ENCODE assay signal across 8 cellular contexts in the genomic region with DNA sequence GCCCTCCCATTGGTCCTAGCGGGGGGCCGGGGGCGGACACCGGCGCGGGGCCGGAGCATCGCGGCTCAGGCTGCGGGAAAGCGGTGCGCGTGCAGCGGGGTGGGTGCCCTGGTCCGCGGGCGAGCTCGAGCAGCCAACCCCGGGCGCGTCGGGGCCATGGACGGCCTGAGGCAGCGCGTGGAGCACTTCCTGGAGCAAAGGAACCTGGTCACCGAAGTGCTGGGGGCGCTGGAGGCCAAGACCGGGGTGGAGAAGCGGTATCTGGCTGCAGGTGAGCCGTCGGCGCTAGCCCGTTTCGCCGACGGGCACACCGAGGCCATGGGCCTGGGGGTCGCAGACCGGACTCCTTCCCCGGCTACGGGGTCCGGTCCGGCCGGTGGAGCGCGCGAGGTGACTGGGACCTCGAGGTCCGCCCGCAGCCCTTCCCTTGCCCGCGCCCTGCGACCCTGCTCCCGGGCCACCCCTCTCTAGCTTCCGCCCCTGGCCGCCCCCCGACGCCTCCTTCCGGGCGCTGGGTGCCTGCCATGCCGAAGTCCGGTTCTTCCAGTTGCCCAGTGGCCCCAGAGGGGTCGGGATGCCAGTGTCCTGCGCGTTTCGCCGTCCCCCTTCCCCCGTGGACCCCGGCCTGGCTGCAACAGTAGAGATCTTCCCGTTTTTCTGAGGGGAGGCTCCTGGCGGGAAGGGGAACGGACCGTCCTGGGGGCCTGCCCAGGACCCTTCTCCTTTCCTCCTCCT. TPM values are rescaled to one million over a fixed set of nuclear protein-coding genes. Genes with fewer than 3 reads are reported as not detected.
DNase-seq lines count a peak whose midpoint lies in the region; ATAC-seq and TF ChIP-seq lines count a peak whose summit lies in the region.

TSS of gene REEP6 (plus strand) at position 68 of the 735 bp plus-strand sequence. CDS start at position 157, 89 bp downstream.

- no peaks in the 10 kb centered on the region for H3K36me3 ChIP-seq in BE2C

- H3K4me3 Mint-ChIP-seq in natural killer cell, result peak within 1 kb of the TSS; percentile 87

- no peaks in the 10 kb centered on the region for H3K9me3 ChIP-seq in BE2C

- intact Hi-C loops in natural killer cell (cut with micrococcal nuclease), result loop anchor here (10.0 kb wide), 1 partner anchor 216 kb away; the partner anchor contains the start of gene FAM174C

- no peaks in the 10 kb centered on the region for H3K9me3 Mint-ChIP-seq in natural killer cell

- H3K27ac Mint-ChIP-seq in natural killer cell, result peak within 1 kb of the TSS; percentile 80

- no peaks in the 10 kb centered on the region for H3K27me3 Mint-ChIP-seq in natural killer cell (ENCODE audit: low read depth in 2 of 2)

- no peaks in the 10 kb centered on the region for H3K27me3 ChIP-seq in BE2C

- peak within 1 kb of the TSS; percentile 53 for H3K4me3 ChIP-seq in BE2C (ENCODE audit: low read depth, low read length)
- peak within 1 kb of the TSS; percentile 69 for H3K4me3 ChIP-seq in Jurkat, Clone E6-1 (ENCODE audit: low read length)
- H3K4me3 ChIP-seq in coronary artery, result peak within 1 kb of the TSS; percentile 73

- DNase-seq in BE2C (no peak), coronary artery (ENCODE audit: low spot score) (no peak), natural killer cell (no peak), NCI-H748 (lab: John Stamatoyannopoulos, UW; ENCODE audit: unreplicated experiment) (no peak), SW 1271 (lab: John Stamatoyannopoulos, UW) (no peak), activated gamma-delta T cell treated with Interleukin-2 at 50 U/mL for 16 hours (no peak)
- DNase-seq in Jurkat, Clone E6-1 (ENCODE audit: low read depth, low spot score), result no peak
- no peak for DNase-seq in stimulated activated CD4-positive, alpha-beta T cell treated with anti-CD3 and anti-CD28 coated beads, Interleukin-1b, Interleukin-23, amount 100 ng/mL, for 48 hours

- H3K27ac ChIP-seq in coronary artery, result peak within 1 kb of the TSS; percentile 66 to 84

- ATAC-seq in natural killer cell, result no peak

- H3K4me1 Mint-ChIP-seq in natural killer cell, result peaks cover 17 to 18% of the 10 kb centered on the region in 2 donors

- peaks cover 4% of the 10 kb centered on the region; the same call in 1 of the 2 replicates for H3K4me1 ChIP-seq in BE2C

- TF ChIP-seq CTCF in BE2C (IDR thresholded peaks at IDR 0.05; ENCODE audit: low read depth, low read length) (no peak), coronary artery (IDR thresholded peaks at IDR 0.05) (no peak), natural killer cell (IDR thresholded peaks at IDR 0.05) (no peak)

- H3K36me3 Mint-ChIP-seq in natural killer cell, result no peaks in the 10 kb centered on the region

RNA-seq across cellular contexts. Expression of gene REEP6, which starts in this region (rescaled TPM):
- 4.7 TPM for polyA plus RNA-seq in BE2C (2012; ENCODE audit: insufficient read depth, insufficient read length, low read depth)
- 10.0 TPM for polyA plus RNA-seq in Jurkat, Clone E6-1 (2012; ENCODE audit: insufficient read depth, insufficient read length)
- total RNA-seq in natural killer cell, result 1 to 10 TPM; 3.9 to 5.0 (median 4.3) TPM
